Comparison of ENCODE assay signal across 9 cellular contexts in the genomic region with DNA sequence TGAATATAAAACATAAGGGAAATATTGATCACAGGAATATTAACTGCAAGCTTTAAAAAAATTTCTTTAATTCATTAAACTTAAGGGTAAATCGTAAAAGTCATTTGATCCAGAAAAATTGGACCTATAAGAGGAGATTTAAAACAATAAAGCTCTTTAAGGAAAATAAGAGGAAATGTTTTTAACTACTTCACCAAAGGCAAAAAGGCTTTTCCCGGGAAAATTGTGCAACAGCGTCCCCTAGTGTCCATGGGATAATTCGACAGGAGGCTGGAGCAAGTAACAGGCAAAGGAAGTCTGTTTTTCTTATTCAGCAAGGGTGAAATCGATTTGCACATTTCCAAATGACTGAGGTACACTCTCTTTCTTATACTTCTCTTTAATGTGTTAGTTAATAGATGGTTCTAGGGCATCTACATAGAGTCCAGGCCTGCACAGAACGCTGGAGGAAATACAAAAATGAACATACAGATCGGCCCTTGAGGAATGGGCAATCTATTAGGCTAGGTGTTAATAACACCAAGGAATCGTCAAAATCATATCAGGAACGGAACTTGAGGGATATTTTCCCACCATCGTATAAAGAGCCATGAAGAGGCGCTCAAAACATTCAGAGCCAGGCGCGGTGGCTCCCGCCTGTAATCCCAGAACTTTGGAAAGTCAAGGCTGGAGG.
A peak's percentile ranks its signal among the peaks of the same experiment; 100 is the strongest.
DNase-seq lines count a peak whose midpoint lies in the region; ATAC-seq and TF ChIP-seq lines count a peak whose summit lies in the region.
"Had no signal": no experiment of that assay in that cellular context is flagged by ENCODE, and none has a peak within 500 bp of the region (broad histone marks: within the 10 kb centered on the region; RNA-seq: fewer than 3 reads in every experiment).

No MANE protein-coding gene starts in this region.

- no peaks in the 10 kb centered on the region for H3K4me1 ChIP-seq in BE2C
- no peaks in the 10 kb centered on the region for H3K4me1 ChIP-seq in OCI-LY3 (ENCODE audit: low read length)
- H3K4me1 ChIP-seq: SJSA1 had no signal

- no peaks in the 10 kb centered on the region for H3K9me3 ChIP-seq in BE2C
- no peaks in the 10 kb centered on the region for H3K9me3 ChIP-seq in OCI-LY3 (ENCODE audit: insufficient read depth, low read length)
- H3K9me3 ChIP-seq: SJSA1 had no signal

- no peaks in the 10 kb centered on the region for H3K79me2 ChIP-seq in OCI-LY3 (ENCODE audit: low read length)

- H3K9ac ChIP-seq in OCI-LY3 (ENCODE audit: low read length): no peak overlapping the region

- no peaks in the 10 kb centered on the region for H4K20me1 ChIP-seq in OCI-LY3 (ENCODE audit: insufficient read depth, low read length)

- H2AFZ ChIP-seq in OCI-LY3 (ENCODE audit: low read depth, low read length): no peak overlapping the region

- peak; percentile 24 for DNase-seq in BE2C
- DNase-seq in GM20000 (ENCODE audit: low spot score): no peak
- peak; percentile 14 to 45 for DNase-seq in dermis microvascular lymphatic vessel endothelial cell (ENCODE audit: low read depth in 2 of 2)
- peak; percentile 67 for DNase-seq in mucosa of gallbladder (ENCODE audit: low spot score)

- H3K36me3 ChIP-seq in BE2C: no peaks in the 10 kb centered on the region
- no peaks in the 10 kb centered on the region for H3K36me3 ChIP-seq in OCI-LY3 (replicated peaks; ENCODE audit: low read depth, low read length)
- H3K36me3 ChIP-seq: SJSA1 had no signal

- no peak overlapping the region for H3K27ac ChIP-seq in OCI-LY3 (ENCODE audit: low read length)
- H3K27ac ChIP-seq: SJSA1 had no signal

- H3K4me3 ChIP-seq in BE2C (ENCODE audit: low read depth, low read length) (no peak overlapping the region), OCI-LY3 (ENCODE audit: low read length) (no peak overlapping the region)
- H3K4me3 ChIP-seq: SJSA1 had no signal

- no peak overlapping the region for H3K4me2 ChIP-seq in OCI-LY3 (ENCODE audit: low read length)

- H3K27me3 ChIP-seq in BE2C: no peaks in the 10 kb centered on the region
- peaks cover 5% of the 10 kb centered on the region; the same call in 1 of the 2 replicates for H3K27me3 ChIP-seq in OCI-LY3 (ENCODE audit: low read depth, low read length)
- H3K27me3 ChIP-seq: SJSA1 had no signal

- ATAC-seq in GM19455 (IDR thresholded peaks at IDR 0.05; ENCODE audit: unreplicated experiment) (no peak), HG03280 (IDR thresholded peaks at IDR 0.05; ENCODE audit: unreplicated experiment) (no peak), HG02610 (IDR thresholded peaks at IDR 0.05; ENCODE audit: unreplicated experiment) (no peak)

- TF ChIP-seq CTCF in BE2C (IDR thresholded peaks at IDR 0.05; ENCODE audit: low read depth, low read length) (peak; percentile 73), GM20000 (IDR thresholded peaks at IDR 0.05; ENCODE audit: extremely low read depth, missing control alignments) (peak; percentile 39), OCI-LY3 (IDR thresholded peaks at IDR 0.05; ENCODE audit: low read depth, low read length) (peak; percentile 84)
